ENCODE assay signal across 8 cellular contexts in genomic region chr9:15849871-15850270, GRCh38.
"Had no signal": no experiment of that assay in that cellular context is flagged by ENCODE, and none has a peak within 500 bp of the region (broad histone marks: within the 10 kb centered on the region; RNA-seq: fewer than 3 reads in every experiment).

No MANE protein-coding gene starts in this region.

- DNase-seq: GOT3, H7, KBM-7 had no signal

- FAIRE-seq: HepG2 had no signal

- ATAC-seq: HCT116, HepG2 had no signal

- H3K36me3 ChIP-seq: HAP-1 had no signal

- H3K4me3 ChIP-seq: HAP-1 had no signal

- H3K27ac ChIP-seq: HL-60, KMS-11 had no signal

- H3K4me1 ChIP-seq: HAP-1 had no signal

- H3K9me3 ChIP-seq: HAP-1 had no signal
